In genomic region chr6:110646419-110646698, GRCh38 we compare ENCODE assay signal across 14 cellular contexts.
DNase-seq lines count a peak whose midpoint lies in the region; ATAC-seq, FAIRE-seq and TF ChIP-seq lines count a peak whose summit lies in the region.
"Had no signal": no experiment of that assay in that cellular context is flagged by ENCODE, and none has a peak within 500 bp of the region (broad histone marks: within the 10 kb centered on the region; RNA-seq: fewer than 3 reads in every experiment).

No MANE protein-coding gene starts in this region.

- H3K36me3 Mint-ChIP-seq in WTC11 = no peaks in the 10 kb centered on the region

- H3K27ac Mint-ChIP-seq in WTC11 = no peak overlapping the region; the same call in 1 of the 2 replicates

- no peak overlapping the region for H3K27ac ChIP-seq in right cardiac atrium (ENCODE audit: low read length)
- H3K27ac ChIP-seq in kidney (ENCODE audit: low read depth in 2 of 2, low read length in 2 of 2) = no peak overlapping the region
- H3K27ac ChIP-seq in dorsolateral prefrontal cortex = peak overlapping the region in 14 of 59 donors; percentile 20 to 94 (median 52)
- H3K27ac ChIP-seq: BLaER1 treated with 17β-estradiol and CSF1 and Interleukin-3, amounts not matched to agents 10 nM and 100 nM; KMS-11 had no signal

- TF ChIP-seq CTCF in WTC11 (IDR thresholded peaks at IDR 0.05) = no peak
- no peak for TF ChIP-seq CTCF in kidney (IDR thresholded peaks at IDR 0.05; ENCODE audit: borderline replicate concordance, extremely low read depth, insufficient read depth)
- TF ChIP-seq CTCF in dorsolateral prefrontal cortex (IDR thresholded peaks at IDR 0.05 in 54 of 56, conservative IDR thresholded peaks at IDR 0.05 in 2 of 56; ENCODE audit: low read depth in 1 of 56, partially characterized antibody in 56 of 56) = no peak

- H3K4me1 ChIP-seq in right cardiac atrium (ENCODE audit: control insufficient read depth, insufficient read depth, low read length) (no peaks in the 10 kb centered on the region), kidney (ENCODE audit: control insufficient read depth in 1 of 2, insufficient read depth in 1 of 2, low read depth in 1 of 2, low read length in 2 of 2) (no peaks in the 10 kb centered on the region)
- H3K4me1 ChIP-seq: BLaER1 treated with 17β-estradiol and CSF1 and Interleukin-3, amounts not matched to agents 10 nM and 100 nM; HAP-1 had no signal

- FAIRE-seq in kidney (lab: Jason Lieb, UNC) = no peak
- no peak for FAIRE-seq in HTR-8/SVneo (lab: Jason Lieb, UNC)
- FAIRE-seq: HepG2 had no signal

- no peak overlapping the region for H3K9ac ChIP-seq in kidney (ENCODE audit: low read length in 2 of 2)
- H3K9ac ChIP-seq: BLaER1 treated with 17β-estradiol and CSF1 and Interleukin-3, amounts not matched to agents 10 nM and 100 nM; KMS-11 had no signal

- no peaks in the 10 kb centered on the region for H3K9me3 Mint-ChIP-seq in WTC11
- H3K9me3 Mint-ChIP-seq: CD4-positive, CD25-positive, alpha-beta regulatory T cell had no signal

- POLR2A ChIA-PET in WTC11 (lab: Charles Lee) = no interaction called here

- no peak overlapping the region for H3K4me3 ChIP-seq in right cardiac atrium (ENCODE audit: low read length)
- no peak overlapping the region for H3K4me3 ChIP-seq in kidney (ENCODE audit: low read length in 2 of 2)
- no peak overlapping the region for H3K4me3 ChIP-seq in dorsolateral prefrontal cortex
- H3K4me3 ChIP-seq: BLaER1 treated with 17β-estradiol and CSF1 and Interleukin-3, amounts not matched to agents 10 nM and 100 nM; HAP-1 had no signal

- H3K27me3 ChIP-seq in right cardiac atrium (ENCODE audit: control insufficient read depth, insufficient read depth) (no peaks in the 10 kb centered on the region), dorsolateral prefrontal cortex (no peaks in the 10 kb centered on the region)
- H3K27me3 ChIP-seq: BLaER1 treated with 17β-estradiol and CSF1 and Interleukin-3, amounts not matched to agents 10 nM and 100 nM had no signal

- DNase-seq in right cardiac atrium (peak in 2 of 3 donors; percentile 36 to 57), cardiac septum (ENCODE audit: low spot score) (no peak), WTC11 (ENCODE audit: low spot score) (peak; percentile 45), kidney (peak; percentile 63), HTR-8/SVneo (ENCODE audit: insufficient read length, low spot score) (no peak), dorsolateral prefrontal cortex (no peak)
- no peak for DNase-seq in activated CD4-positive, CD25-positive, alpha-beta regulatory T cell (lab: John Stamatoyannopoulos, UW)
- DNase-seq: 8988T; CD4-positive, CD25-positive, alpha-beta regulatory T cell; GF-D8 had no signal

- H3K9me3 ChIP-seq in right cardiac atrium (ENCODE audit: control insufficient read depth, low read length) = no peaks in the 10 kb centered on the region
- H3K9me3 ChIP-seq in kidney (ENCODE audit: control insufficient read depth in 1 of 2, low read length in 2 of 2) = no peaks in the 10 kb centered on the region
- H3K9me3 ChIP-seq: HAP-1 had no signal

- CTCF ChIA-PET in WTC11 (lab: Charles Lee) = interaction anchor here (0.7 to 1.6 kb wide), 5 partner anchors 13 to 146 kb away, joined by 3 to 5 read pairs (median 3); no protein-coding TSS in a partner anchor

- H3K36me3 ChIP-seq in kidney (ENCODE audit: control insufficient read depth in 1 of 2, insufficient read depth in 2 of 2, low read length in 2 of 2) = peaks cover 2 to 8% of the 10 kb centered on the region in 2 donors
- H3K36me3 ChIP-seq: HAP-1 had no signal

- peaks cover 12% of the 10 kb centered on the region for H3K4me1 Mint-ChIP-seq in WTC11

- no peak overlapping the region for H3K4me3 Mint-ChIP-seq in WTC11
- H3K4me3 Mint-ChIP-seq: CD4-positive, CD25-positive, alpha-beta regulatory T cell had no signal

- intact Hi-C loops in right cardiac atrium (cut with DNase I) (no loop called here), cardiac septum (cut with DNase I) (no loop called here), kidney (cut with DNase I) (no loop called here), dorsolateral prefrontal cortex (cut with DNase I) (no loop called here)

- ATAC-seq in right cardiac atrium (no peak), WTC11 (peak; percentile 51)
- ATAC-seq: HepG2 had no signal

- 82% methylated on average over 17 of the region's 17 CpGs for WGBS in right cardiac atrium

- no peaks in the 10 kb centered on the region for H3K27me3 Mint-ChIP-seq in WTC11 (ENCODE audit: low read depth)
- H3K27me3 Mint-ChIP-seq: CD4-positive, CD25-positive, alpha-beta regulatory T cell had no signal

TF ChIP-seq in WTC11, 78 proteins besides CTCF, POLR2A, EP300 and RAD21 (continues in another document):
- no peak for TF ChIP-seq USF2 (CRISPR knock-in tag; IDR thresholded peaks at IDR 0.05)
- no peak for TF ChIP-seq AFF4 (CRISPR knock-in tag; IDR thresholded peaks at IDR 0.05; ENCODE audit: borderline replicate concordance)
- TF ChIP-seq NR1H2 (CRISPR knock-in tag; IDR thresholded peaks at IDR 0.05) = no peak
- TF ChIP-seq ELF4 (CRISPR knock-in tag; IDR thresholded peaks at IDR 0.05; ENCODE audit: low read depth) = no peak
- no peak for TF ChIP-seq ZNF532 (CRISPR knock-in tag; IDR thresholded peaks at IDR 0.05; ENCODE audit: borderline replicate concordance)
- TF ChIP-seq CREM (CRISPR knock-in tag; IDR thresholded peaks at IDR 0.05) = no peak
- no peak for TF ChIP-seq PRRX2 (CRISPR knock-in tag; IDR thresholded peaks at IDR 0.05)
- TF ChIP-seq RORB (CRISPR knock-in tag; IDR thresholded peaks at IDR 0.05) = no peak
- TF ChIP-seq ZNF416 (CRISPR knock-in tag; IDR thresholded peaks at IDR 0.05) = no peak
- TF ChIP-seq ZNF423 (CRISPR knock-in tag; IDR thresholded peaks at IDR 0.05) = no peak
- no peak for TF ChIP-seq RELA (CRISPR knock-in tag; IDR thresholded peaks at IDR 0.05; ENCODE audit: borderline replicate concordance)

Comparison
In these comparisons a context has a peak if more than half of its experiments do, and no peak if none do; other contexts are left out.
1. DNase-seq: peak in right cardiac atrium (2 of 3), WTC11 (single experiment) and kidney (single experiment); none in cardiac septum (single experiment), activated CD4-positive, CD25-positive, alpha-beta regulatory T cell (0 of 4), HTR-8/SVneo (single experiment) and dorsolateral prefrontal cortex (0 of 10).